In the genomic region with DNA sequence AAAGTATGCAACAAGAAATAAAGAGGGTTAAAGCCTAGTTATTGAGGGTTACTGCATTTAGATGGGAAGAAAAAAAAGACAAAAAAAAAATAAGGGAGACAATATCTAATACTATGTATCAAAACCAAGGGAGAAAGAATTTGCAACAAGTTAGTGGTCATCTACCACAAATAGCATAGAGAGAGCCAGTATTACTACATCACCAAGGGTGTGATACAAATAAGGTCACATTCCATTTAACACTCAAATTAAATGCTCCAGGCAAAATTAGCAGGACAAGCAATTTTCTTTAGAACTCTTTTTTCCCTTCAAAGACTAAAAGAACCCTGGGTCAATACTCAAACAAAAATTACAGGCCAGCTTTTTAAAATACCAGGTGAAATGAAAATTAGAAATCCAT, we compare ENCODE assay signal across 16 cellular contexts.
DNase-seq lines count a peak whose midpoint lies in the region; TF ChIP-seq lines count a peak whose summit lies in the region.
"Had no signal": no experiment of that assay in that cellular context is flagged by ENCODE, and none has a peak within 500 bp of the region (broad histone marks: within the 10 kb centered on the region; RNA-seq: fewer than 3 reads in every experiment).

No MANE protein-coding gene starts in this region.

- H3K4me3 Mint-ChIP-seq in activated T-helper 2 cell treated with anti-CD3 and anti-CD28 coated beads, Interferon-gamma antibody, Interleukin-2, Interleukin-4, amounts not matched to agents 10 μg/mL and 5 μg/mL and 100 μg/mL, durations not matched to agents 14 hours and 24 hours and 36 hours (ENCODE audit: low read depth), result no peak overlapping the region
- H3K4me3 Mint-ChIP-seq in glutamatergic neuron (ENCODE audit: unreplicated experiment), result no peak overlapping the region
- H3K4me3 Mint-ChIP-seq: B cell; CD8-positive, alpha-beta T cell; HFFc6 had no signal

- no peaks in the 10 kb centered on the region for H3K27me3 Mint-ChIP-seq in activated T-helper 2 cell treated with anti-CD3 and anti-CD28 coated beads, Interferon-gamma antibody, Interleukin-2, Interleukin-4, amounts not matched to agents 10 μg/mL and 5 μg/mL and 100 μg/mL, durations not matched to agents 14 hours and 24 hours and 36 hours (ENCODE audit: low read depth)
- no peaks in the 10 kb centered on the region for H3K27me3 Mint-ChIP-seq in glutamatergic neuron (ENCODE audit: unreplicated experiment)
- H3K27me3 Mint-ChIP-seq: B cell had no signal

- H3K36me3 Mint-ChIP-seq in activated T-helper 2 cell treated with anti-CD3 and anti-CD28 coated beads, Interferon-gamma antibody, Interleukin-2, Interleukin-4, amounts not matched to agents 10 μg/mL and 5 μg/mL and 100 μg/mL, durations not matched to agents 14 hours and 24 hours and 36 hours (ENCODE audit: low read depth), result no peaks in the 10 kb centered on the region
- H3K36me3 Mint-ChIP-seq in glutamatergic neuron (ENCODE audit: unreplicated experiment), result peaks cover 8% of the 10 kb centered on the region
- H3K36me3 Mint-ChIP-seq: CD8-positive, alpha-beta T cell had no signal

- no peaks in the 10 kb centered on the region for H3K9me3 Mint-ChIP-seq in activated T-helper 2 cell treated with anti-CD3 and anti-CD28 coated beads, Interferon-gamma antibody, Interleukin-2, Interleukin-4, amounts not matched to agents 10 μg/mL and 5 μg/mL and 100 μg/mL, durations not matched to agents 14 hours and 24 hours and 36 hours
- no peaks in the 10 kb centered on the region for H3K9me3 Mint-ChIP-seq in glutamatergic neuron (ENCODE audit: unreplicated experiment)
- H3K9me3 Mint-ChIP-seq: CD8-positive, alpha-beta T cell; HFFc6 had no signal

- H3K4me1 Mint-ChIP-seq in activated T-helper 2 cell treated with anti-CD3 and anti-CD28 coated beads, Interferon-gamma antibody, Interleukin-2, Interleukin-4, amounts not matched to agents 10 μg/mL and 5 μg/mL and 100 μg/mL, durations not matched to agents 14 hours and 24 hours and 36 hours (ENCODE audit: low read depth), result no peaks in the 10 kb centered on the region
- no peaks in the 10 kb centered on the region for H3K4me1 Mint-ChIP-seq in glutamatergic neuron (ENCODE audit: low read depth, unreplicated experiment)
- H3K4me1 Mint-ChIP-seq: B cell had no signal

- DNase-seq in NCI-H146 (lab: John Stamatoyannopoulos, UW) (peak; percentile 15), NCI-H146 treated with DMSO at 0.1 percent for 48 hours (lab: John Stamatoyannopoulos, UW; ENCODE audit: unreplicated experiment) (no peak), M059J (ENCODE audit: low read depth) (peak; percentile 23), renal cortical epithelial cell (ENCODE audit: low read depth) (peak; percentile 65), AG08396 (ENCODE audit: low spot score) (no peak), glutamatergic neuron (no peak)
- no peak for DNase-seq in activated T-helper 2 cell treated with anti-CD3 and anti-CD28 coated beads, Interferon-gamma antibody, Interleukin-2, Interleukin-4, amounts not matched to agents 10 μg/mL and 5 μg/mL and 100 μg/mL, durations not matched to agents 14 hours and 24 hours and 36 hours (ENCODE audit: low spot score)
- DNase-seq: Calu3; CD8-positive, alpha-beta T cell; DMS79 treated with DMSO at 0.1 percent for 48 hours; GF-D8; GOT3; H7; HFFc6; IMR-90 had no signal

- intact Hi-C loops in activated T-helper 2 cell treated with anti-CD3 and anti-CD28 coated beads, Interferon-gamma antibody, Interleukin-2, Interleukin-4, amounts not matched to agents 10 μg/mL and 5 μg/mL and 100 μg/mL, durations not matched to agents 14 hours and 24 hours and 36 hours (cut with micrococcal nuclease), result no loop called here

- TF ChIP-seq CTCF in glutamatergic neuron (IDR thresholded peaks at IDR 0.05; ENCODE audit: partially characterized antibody, unreplicated experiment), result no peak

- no peak overlapping the region for H3K27ac Mint-ChIP-seq in activated T-helper 2 cell treated with anti-CD3 and anti-CD28 coated beads, Interferon-gamma antibody, Interleukin-2, Interleukin-4, amounts not matched to agents 10 μg/mL and 5 μg/mL and 100 μg/mL, durations not matched to agents 14 hours and 24 hours and 36 hours
- H3K27ac Mint-ChIP-seq in glutamatergic neuron (ENCODE audit: unreplicated experiment), result no peak overlapping the region
- H3K27ac Mint-ChIP-seq: B cell; CD8-positive, alpha-beta T cell; HFFc6 had no signal

Comparison
In these comparisons a context has a peak if more than half of its experiments do, and no peak if none do; other contexts are left out.
1. DNase-seq: peak in NCI-H146 (single experiment), M059J (single experiment) and renal cortical epithelial cell (single experiment); none in NCI-H146 treated with DMSO at 0.1 percent for 48 hours (single experiment), AG08396 (single experiment), activated T-helper 2 cell treated with anti-CD3 and anti-CD28 coated beads, Interferon-gamma antibody, Interleukin-2, Interleukin-4, amounts not matched to agents 10 μg/mL and 5 μg/mL and 100 μg/mL, durations not matched to agents 14 hours and 24 hours and 36 hours (single experiment) and glutamatergic neuron (single experiment).